ENCODE assay signal across 13 cellular contexts in the genomic region with DNA sequence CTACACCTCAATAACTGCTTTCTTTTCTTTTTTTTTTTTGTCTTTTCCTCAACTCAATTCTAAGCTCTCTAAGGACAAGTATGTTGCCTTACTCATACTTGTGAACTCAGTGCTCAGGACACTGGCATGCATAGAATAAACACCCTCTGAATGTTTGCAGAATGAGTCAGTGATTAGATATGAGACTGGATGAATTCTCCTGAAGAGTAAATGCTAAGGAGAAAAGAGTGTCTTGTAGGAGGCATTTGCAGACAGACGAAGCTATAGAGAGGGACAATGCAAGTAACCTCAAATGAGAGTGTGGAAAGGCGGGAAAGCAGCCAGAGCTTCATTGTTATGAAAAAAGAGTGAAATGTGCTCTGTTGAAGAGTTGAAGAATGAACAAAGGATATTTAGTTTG.
DNase-seq lines count a peak whose midpoint lies in the region; ATAC-seq and TF ChIP-seq lines count a peak whose summit lies in the region.
"Had no signal": no experiment of that assay in that cellular context is flagged by ENCODE, and none has a peak within 500 bp of the region (broad histone marks: within the 10 kb centered on the region; RNA-seq: fewer than 3 reads in every experiment).

No MANE protein-coding gene starts in this region.

- H3K4me2 ChIP-seq in smooth muscle cell = peak overlapping the region; percentile 42

- WGBS in smooth muscle cell (ENCODE audit: low lambda C conversion rate) = 18% methylated on average over 2 of the region's 2 CpGs

- no peaks in the 10 kb centered on the region for H4K20me1 ChIP-seq in smooth muscle cell (ENCODE audit: low read depth)

- no peaks in the 10 kb centered on the region for H3K36me3 ChIP-seq in HAP-1 (replicated peaks)
- H3K36me3 ChIP-seq in smooth muscle cell (ENCODE audit: low read depth) = no peaks in the 10 kb centered on the region
- H3K36me3 ChIP-seq: lower lobe of right lung, tibial nerve had no signal

- TF ChIP-seq CTCF in smooth muscle cell (IDR thresholded peaks at IDR 0.05; ENCODE audit: borderline replicate concordance, insufficient read depth, poor library complexity, severe bottlenecking) (no peak), nephron progenitor cell (IDR thresholded peaks at IDR 0.05) (no peak)

- peaks cover 2% of the 10 kb centered on the region for H3K27me3 Mint-ChIP-seq in nephron progenitor cell (ENCODE audit: low read depth, poor library complexity)

- peaks cover 4% of the 10 kb centered on the region for H3K4me1 ChIP-seq in HAP-1
- H3K4me1 ChIP-seq in smooth muscle cell (ENCODE audit: low read depth) = peaks cover 6% of the 10 kb centered on the region
- H3K4me1 ChIP-seq: lower lobe of right lung, tibial nerve had no signal

- in situ Hi-C loops in HAP-1 (cut with MboI; ENCODE audit: low sequenced_read_pairs) = no loop called here

- peaks cover 10% of the 10 kb centered on the region for H3K4me1 Mint-ChIP-seq in nephron progenitor cell

- H3F3A ChIP-seq in smooth muscle cell (ENCODE audit: low read depth) = peaks cover 5% of the 10 kb centered on the region

- H3K27ac ChIP-seq in smooth muscle cell (ENCODE audit: low read depth) = peak overlapping the region; percentile 65
- H3K27ac ChIP-seq: lower lobe of right lung, tibial nerve had no signal

- H3K27ac Mint-ChIP-seq in nephron progenitor cell = no peak overlapping the region

- ATAC-seq in HG03135 (IDR thresholded peaks at IDR 0.05; ENCODE audit: unreplicated experiment) = no peak
- ATAC-seq in HG03378 (IDR thresholded peaks at IDR 0.05; ENCODE audit: unreplicated experiment) = no peak
- ATAC-seq: K562, lower lobe of right lung had no signal

- no peak overlapping the region for H2AFZ ChIP-seq in smooth muscle cell (ENCODE audit: low read depth)

- H3K9ac ChIP-seq in smooth muscle cell (ENCODE audit: low read depth) = no peak overlapping the region

- H3K27me3 ChIP-seq in HAP-1 (ENCODE audit: low read depth) = no peaks in the 10 kb centered on the region
- no peaks in the 10 kb centered on the region for H3K27me3 ChIP-seq in smooth muscle cell (ENCODE audit: low read depth)
- H3K27me3 ChIP-seq: tibial nerve had no signal

- no peaks in the 10 kb centered on the region for H3K9me3 Mint-ChIP-seq in nephron progenitor cell

- H3K4me3 ChIP-seq in HAP-1 = no peak overlapping the region
- H3K4me3 ChIP-seq in smooth muscle cell = no peak overlapping the region
- H3K4me3 ChIP-seq: K562, lower lobe of right lung, tibial nerve had no signal

- no peak overlapping the region for H3K4me3 Mint-ChIP-seq in nephron progenitor cell

- H3K79me2 ChIP-seq in smooth muscle cell (ENCODE audit: low read depth) = no peaks in the 10 kb centered on the region

- DNase-seq in HAP-1 (ENCODE audit: low spot score in 2 of 2) (peak; percentile 67 to 92), T1000 (lab: John Stamatoyannopoulos, UW) (peak; percentile 36), glomerular endothelial cell (ENCODE audit: extremely low read depth, low read depth, low spot score) (peak; percentile 87), smooth muscle cell (lab: John Stamatoyannopoulos, UW; ENCODE audit: unreplicated experiment) (no peak), nephron progenitor cell (no peak), germinal center (ENCODE audit: low spot score) (no peak)
- DNase-seq: activated CD4-positive, alpha-beta T cell treated with anti-CD3 and anti-CD28 coated beads, Interleukin-2, amount 50 U/mL, for 4 hours; caudate nucleus; lower lobe of right lung had no signal

- no peaks in the 10 kb centered on the region for H3K36me3 Mint-ChIP-seq in nephron progenitor cell (ENCODE audit: low read depth)

- H3K9me3 ChIP-seq in HAP-1 (no peaks in the 10 kb centered on the region), smooth muscle cell (replicated peaks; ENCODE audit: low read depth) (no peaks in the 10 kb centered on the region)
- H3K9me3 ChIP-seq: lower lobe of right lung, tibial nerve had no signal

Comparison
In these comparisons a context has a peak if more than half of its experiments do, and no peak if none do; other contexts are left out.
1. DNase-seq: peak in HAP-1 (2 of 2), T1000 (single experiment) and glomerular endothelial cell (single experiment); none in smooth muscle cell (single experiment), nephron progenitor cell (single experiment) and germinal center (single experiment).